ENCODE assay signal across 8 cellular contexts in genomic region chr3:44910693-44911092, GRCh38. TPM values are rescaled to one million over a fixed set of nuclear protein-coding genes. Genes with fewer than 3 reads are reported as not detected.
"Had no signal": no experiment of that assay in that cellular context is flagged by ENCODE, and none has a peak within 500 bp of the region (broad histone marks: within the 10 kb centered on the region; RNA-seq: fewer than 3 reads in every experiment).

No MANE protein-coding gene starts in this region.

- ATAC-seq: HepG2 had no signal

- DNase-seq: IMR-90, KBM-7, KG1 had no signal

- FAIRE-seq: HepG2, HTR-8/SVneo had no signal

- H3K27ac ChIP-seq: HL-60 had no signal

RNA-seq across cellular contexts. Expression of gene TGM4, which starts 36.3 kb away (rescaled TPM):
- total RNA-seq: HT-29, HT1080 had no signal
